8 cellular contexts compared by ENCODE assay signal in genomic region chr11:58575377-58576020, GRCh38. TPM values are rescaled to one million over a fixed set of nuclear protein-coding genes. Genes with fewer than 3 reads are reported as not detected.
DNase-seq lines count a peak whose midpoint lies in the region; ATAC-seq lines count a peak whose summit lies in the region.

Gene LPXN (minus strand): TSS chr11:58575856. CDS start chr11:58575772, 84 bp downstream.

- no peaks in the 10 kb centered on the region for H3K9me3 Mint-ChIP-seq in activated T-cell treated with anti-CD3 and anti-CD28 coated beads, Interleukin-2, amount 50 U/mL, for 4 hours

- ATAC-seq in activated T-cell treated with anti-CD3 and anti-CD28 coated beads, Interleukin-2, amount 50 U/mL, for 4 hours, result no peak

- peaks cover 57% of the 10 kb centered on the region for H3K4me1 Mint-ChIP-seq in activated T-cell treated with anti-CD3 and anti-CD28 coated beads, Interleukin-2, amount 50 U/mL, for 4 hours (ENCODE audit: low read depth)

- peak; percentile 76 for DNase-seq in GF-D8 (lab: John Stamatoyannopoulos, UW)
- DNase-seq in NOMO-1 treated with DMSO at 0.1 percent for 48 hours (lab: John Stamatoyannopoulos, UW; ENCODE audit: unreplicated experiment), result peak; percentile 91
- peak; percentile 51 for DNase-seq in activated T-cell treated with anti-CD3 and anti-CD28 coated beads, Interleukin-2, amount 50 U/mL, for 4 hours
- DNase-seq in globus pallidus (ENCODE audit: low spot score), result peak; percentile 82
- DNase-seq in stimulated activated CD4-positive, alpha-beta T cell treated with anti-CD3 and anti-CD28 coated beads, Interleukin-1b, Interleukin-23, amount 100 ng/mL, for 48 hours, result peak; percentile 42
- DNase-seq in foreskin melanocyte, result no peak
- no peak for DNase-seq in T1000 (lab: John Stamatoyannopoulos, UW)
- no peak for DNase-seq in NCI-H345 treated with DMSO at 0.1 percent for 48 hours (lab: John Stamatoyannopoulos, UW; ENCODE audit: unreplicated experiment)

- peaks cover 18% of the 10 kb centered on the region for H3K36me3 Mint-ChIP-seq in activated T-cell treated with anti-CD3 and anti-CD28 coated beads, Interleukin-2, amount 50 U/mL, for 4 hours (ENCODE audit: insufficient read depth)

- peak within 1 kb of the TSS; percentile 95 for H3K4me3 Mint-ChIP-seq in activated T-cell treated with anti-CD3 and anti-CD28 coated beads, Interleukin-2, amount 50 U/mL, for 4 hours

- H3K27me3 Mint-ChIP-seq in activated T-cell treated with anti-CD3 and anti-CD28 coated beads, Interleukin-2, amount 50 U/mL, for 4 hours (ENCODE audit: low read depth), result no peaks in the 10 kb centered on the region

RNA-seq across cellular contexts. Expression of gene LPXN, which starts in this region (rescaled TPM):
- total RNA-seq in activated T-cell treated with anti-CD3 and anti-CD28 coated beads, Interleukin-2, amount 50 U/mL, for 4 hours, result 100 to 1,000 TPM; 102 to 116 (median 115) TPM

Comparison
In these comparisons a context has a peak if more than half of its experiments do, and no peak if none do; other contexts are left out.
1. DNase-seq: peak in GF-D8 (single experiment), NOMO-1 treated with DMSO at 0.1 percent for 48 hours (single experiment), activated T-cell treated with anti-CD3 and anti-CD28 coated beads, Interleukin-2, amount 50 U/mL, for 4 hours (single experiment), globus pallidus (single experiment) and stimulated activated CD4-positive, alpha-beta T cell treated with anti-CD3 and anti-CD28 coated beads, Interleukin-1b, Interleukin-23, amount 100 ng/mL, for 48 hours (single experiment); none in foreskin melanocyte (single experiment), T1000 (single experiment) and NCI-H345 treated with DMSO at 0.1 percent for 48 hours (single experiment).